Comparison of ENCODE assay signal across 1 cellular context in genomic region chr5:127814225-127814973, GRCh38.
TF ChIP-seq lines count a peak whose summit lies in the region.

No MANE protein-coding gene starts in this region.

TF ChIP-seq in HCT116, 20 proteins besides CTCF, POLR2A, EP300 and RAD21:
- TF ChIP-seq, protein P1, sequence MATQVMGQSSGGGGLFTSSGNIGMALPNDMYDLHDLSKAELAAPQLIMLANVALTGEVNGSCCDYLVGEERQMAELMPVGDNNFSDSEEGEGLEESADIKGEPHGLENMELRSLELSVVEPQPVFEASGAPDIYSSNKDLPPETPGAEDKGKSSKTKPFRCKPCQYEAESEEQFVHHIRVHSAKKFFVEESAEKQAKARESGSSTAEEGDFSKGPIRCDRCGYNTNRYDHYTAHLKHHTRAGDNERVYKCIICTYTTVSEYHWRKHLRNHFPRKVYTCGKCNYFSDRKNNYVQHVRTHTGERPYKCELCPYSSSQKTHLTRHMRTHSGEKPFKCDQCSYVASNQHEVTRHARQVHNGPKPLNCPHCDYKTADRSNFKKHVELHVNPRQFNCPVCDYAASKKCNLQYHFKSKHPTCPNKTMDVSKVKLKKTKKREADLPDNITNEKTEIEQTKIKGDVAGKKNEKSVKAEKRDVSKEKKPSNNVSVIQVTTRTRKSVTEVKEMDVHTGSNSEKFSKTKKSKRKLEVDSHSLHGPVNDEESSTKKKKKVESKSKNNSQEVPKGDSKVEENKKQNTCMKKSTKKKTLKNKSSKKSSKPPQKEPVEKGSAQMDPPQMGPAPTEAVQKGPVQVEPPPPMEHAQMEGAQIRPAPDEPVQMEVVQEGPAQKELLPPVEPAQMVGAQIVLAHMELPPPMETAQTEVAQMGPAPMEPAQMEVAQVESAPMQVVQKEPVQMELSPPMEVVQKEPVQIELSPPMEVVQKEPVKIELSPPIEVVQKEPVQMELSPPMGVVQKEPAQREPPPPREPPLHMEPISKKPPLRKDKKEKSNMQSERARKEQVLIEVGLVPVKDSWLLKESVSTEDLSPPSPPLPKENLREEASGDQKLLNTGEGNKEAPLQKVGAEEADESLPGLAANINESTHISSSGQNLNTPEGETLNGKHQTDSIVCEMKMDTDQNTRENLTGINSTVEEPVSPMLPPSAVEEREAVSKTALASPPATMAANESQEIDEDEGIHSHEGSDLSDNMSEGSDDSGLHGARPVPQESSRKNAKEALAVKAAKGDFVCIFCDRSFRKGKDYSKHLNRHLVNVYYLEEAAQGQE (IDR thresholded peaks at IDR 0.05; ENCODE audit: low read depth), result no peak
- no peak for TF ChIP-seq JUND (IDR thresholded peaks at IDR 0.05)
- TF ChIP-seq SP1 (IDR thresholded peaks at IDR 0.05; ENCODE audit: low read depth), result no peak
- no peak for TF ChIP-seq CBX3 (IDR thresholded peaks at IDR 0.05; ENCODE audit: low read depth)
- TF ChIP-seq ZBTB33 (IDR thresholded peaks at IDR 0.05; ENCODE audit: extremely low read depth, insufficient replicate concordance, low read length), result no peak
- no peak for TF ChIP-seq ZNF274 (IDR thresholded peaks at IDR 0.05; ENCODE audit: low read depth, low read length)
TF ChIP-seq in HCT116: peak in this region for 0.
